Comparison of ENCODE assay signal across 18 cellular contexts in genomic region chr14:69941768-69942742, GRCh38.
"Had no signal": no experiment of that assay in that cellular context is flagged by ENCODE, and none has a peak within 500 bp of the region (broad histone marks: within the 10 kb centered on the region; RNA-seq: fewer than 3 reads in every experiment).

No MANE protein-coding gene starts in this region.

- ATAC-seq: gastroesophageal sphincter; heart right ventricle; left lung; naive thymus-derived CD4-positive, alpha-beta T cell; T-helper 17 cell; WTC11 had no signal

- DNase-seq: activated CD4-positive, alpha-beta memory T cell treated with anti-CD3 and anti-CD28 coated beads, Interleukin-2, amount 10 ng/mL, durations not matched to agents 7 days and 5 days; activated CD4-positive, alpha-beta T cell treated with anti-CD3 and anti-CD28 coated beads for 4 hours; activated effector memory CD4-positive, alpha-beta T cell treated with Interleukin-2 at 50 U/mL for 16 hours; activated T-cell treated with anti-CD3 and anti-CD28 coated beads, Interleukin-2, amount 50 U/mL, for 24 hours; caudate nucleus; heart right ventricle; left lung; naive thymus-derived CD4-positive, alpha-beta T cell; posterior cingulate gyrus; right cardiac atrium; T-helper 17 cell; upper lobe of left lung had no signal

- H3K36me3 ChIP-seq: adrenal gland, gastroesophageal sphincter, heart right ventricle, left lung, upper lobe of left lung had no signal

- H3K4me3 ChIP-seq: adrenal gland, gastroesophageal sphincter, heart right ventricle, left lung, smooth muscle cell, upper lobe of left lung had no signal

- H3K27ac Mint-ChIP-seq: activated CD4-positive, alpha-beta memory T cell treated with anti-CD3 and anti-CD28 coated beads, Interleukin-2, amount 10 ng/mL, durations not matched to agents 7 days and 5 days; activated naive CD4-positive, alpha-beta T cell treated with anti-CD3 and anti-CD28 coated beads, Interleukin-2, amount 50 U/mL, for 24 hours; activated T-cell treated with anti-CD3 and anti-CD28 coated beads, Interleukin-2, amount 50 U/mL, for 24 hours; naive thymus-derived CD4-positive, alpha-beta T cell; stimulated activated naive CD8-positive, alpha-beta T cell treated with anti-CD3 and anti-CD28 coated beads, Interleukin-15, Interleukin-2, amounts not matched to agents 100 ng/mL and 50 ng/mL, for 24 hours; T-helper 17 cell; WTC11 had no signal

- H3K27me3 ChIP-seq: adrenal gland, upper lobe of left lung had no signal

- H3K4me3 Mint-ChIP-seq: activated CD4-positive, alpha-beta memory T cell treated with anti-CD3 and anti-CD28 coated beads, Interleukin-2, amount 10 ng/mL, durations not matched to agents 7 days and 5 days; activated naive CD4-positive, alpha-beta T cell treated with anti-CD3 and anti-CD28 coated beads, Interleukin-2, amount 50 U/mL, for 24 hours; activated T-cell treated with anti-CD3 and anti-CD28 coated beads, Interleukin-2, amount 50 U/mL, for 24 hours; naive thymus-derived CD4-positive, alpha-beta T cell; stimulated activated naive CD8-positive, alpha-beta T cell treated with anti-CD3 and anti-CD28 coated beads, Interleukin-15, Interleukin-2, amounts not matched to agents 100 ng/mL and 50 ng/mL, for 24 hours; T-helper 17 cell; WTC11 had no signal

- H3K4me1 Mint-ChIP-seq: activated CD4-positive, alpha-beta memory T cell treated with anti-CD3 and anti-CD28 coated beads, Interleukin-2, amount 10 ng/mL, durations not matched to agents 7 days and 5 days; activated naive CD4-positive, alpha-beta T cell treated with anti-CD3 and anti-CD28 coated beads, Interleukin-2, amount 50 U/mL, for 24 hours; naive thymus-derived CD4-positive, alpha-beta T cell; T-helper 17 cell; WTC11 had no signal

- H3K27ac ChIP-seq: adrenal gland, gastroesophageal sphincter, heart right ventricle, left lung, upper lobe of left lung had no signal

- H3K36me3 Mint-ChIP-seq: activated naive CD4-positive, alpha-beta T cell treated with anti-CD3 and anti-CD28 coated beads, Interleukin-2, amount 50 U/mL, for 24 hours had no signal

- H3K4me1 ChIP-seq: adrenal gland, gastroesophageal sphincter, heart right ventricle, left lung, upper lobe of left lung had no signal
